1 cellular context compared by ENCODE assay signal in genomic region chr15:42920281-42921048, GRCh38.
TF ChIP-seq lines count a peak whose summit lies in the region.

Gene TTBK2, minus strand, starts transcription at chr15:42920778. Its CDS starts 42,161 bp downstream, at chr15:42878617.

TF ChIP-seq in HepG2, 621 proteins besides CTCF, POLR2A, EP300 and RAD21 (continued from another document and continues in another):
- TF ChIP-seq SETDB1 (CRISPR knock-in tag; IDR thresholded peaks at IDR 0.05; ENCODE audit: borderline replicate concordance) (no peak), ZBTB46 (CRISPR knock-in tag; IDR thresholded peaks at IDR 0.05; ENCODE audit: borderline replicate concordance) (no peak), ZSCAN12 (CRISPR knock-in tag; IDR thresholded peaks at IDR 0.05) (no peak), SRSF9 (IDR thresholded peaks at IDR 0.05; ENCODE audit: borderline replicate concordance, insufficient read depth, low read depth, low read length, poor library complexity, severe bottlenecking) (no peak), ZNF713 (CRISPR knock-in tag; IDR thresholded peaks at IDR 0.05) (no peak), DDIT3 (CRISPR knock-in tag; IDR thresholded peaks at IDR 0.05) (no peak), SIX4 (CRISPR knock-in tag; IDR thresholded peaks at IDR 0.05) (peak; percentile 84), ZC3H4 (CRISPR knock-in tag; IDR thresholded peaks at IDR 0.05; ENCODE audit: borderline replicate concordance) (no peak), IRX3 (CRISPR knock-in tag; IDR thresholded peaks at IDR 0.05; ENCODE audit: borderline replicate concordance, low read depth) (no peak), ISL2 (CRISPR knock-in tag; IDR thresholded peaks at IDR 0.05) (no peak; the same call in 1 of the 2 replicates), PAF1 (CRISPR knock-in tag; IDR thresholded peaks at IDR 0.05) (no peak), ZNF775 (CRISPR knock-in tag; IDR thresholded peaks at IDR 0.05; ENCODE audit: borderline replicate concordance) (no peak), ZNF563 (CRISPR knock-in tag; IDR thresholded peaks at IDR 0.05) (0 out of 2 replicates have a peak, but pooled peaks have one; percentile 73), TCF12 (IDR thresholded peaks at IDR 0.05) (no peak), TCF12 (CRISPR knock-in tag; IDR thresholded peaks at IDR 0.05) (no peak), FOSL2 (CRISPR knock-in tag; IDR thresholded peaks at IDR 0.05) (no peak), FLYWCH1 (CRISPR knock-in tag; IDR thresholded peaks at IDR 0.05) (no peak), ZBTB25 (CRISPR knock-in tag; IDR thresholded peaks at IDR 0.05) (peak; percentile 99), TBX2 (CRISPR knock-in tag; IDR thresholded peaks at IDR 0.05; ENCODE audit: borderline replicate concordance) (no peak), HDAC2 (CRISPR knock-in tag; IDR thresholded peaks at IDR 0.05) (peak; percentile 64; the same call in 1 of the 2 replicates), ZSCAN22 (CRISPR knock-in tag; IDR thresholded peaks at IDR 0.05) (no peak), GZF1 (CRISPR knock-in tag; IDR thresholded peaks at IDR 0.05) (no peak), NFKBIZ (CRISPR knock-in tag; IDR thresholded peaks at IDR 0.05) (no peak), HMG20A (CRISPR knock-in tag; IDR thresholded peaks at IDR 0.05; ENCODE audit: borderline replicate concordance) (no peak), HOXA7 (CRISPR knock-in tag; IDR thresholded peaks at IDR 0.05) (no peak), ZNF646 (CRISPR knock-in tag; IDR thresholded peaks at IDR 0.05) (no peak), PLRG1 (conservative IDR thresholded peaks at IDR 0.05) (no peak), E2F2 (CRISPR knock-in tag; IDR thresholded peaks at IDR 0.05; ENCODE audit: borderline replicate concordance) (no peak), E2F5 (CRISPR knock-in tag; conservative IDR thresholded peaks at IDR 0.05) (no peak), RERE (CRISPR knock-in tag; IDR thresholded peaks at IDR 0.05; ENCODE audit: low read depth) (no peak), MATR3 (CRISPR knock-in tag; IDR thresholded peaks at IDR 0.05) (no peak), UBTF (CRISPR knock-in tag; IDR thresholded peaks at IDR 0.05) (no peak; the same call in none of the 2 replicates), KDM6A (CRISPR knock-in tag; IDR thresholded peaks at IDR 0.05; ENCODE audit: low read depth) (no peak), YEATS4 (CRISPR knock-in tag; IDR thresholded peaks at IDR 0.05; ENCODE audit: borderline replicate concordance) (peak; percentile 86), REL (CRISPR knock-in tag; conservative IDR thresholded peaks at IDR 0.05) (0 out of 2 replicates have a peak, but pooled peaks have one; percentile 28), ZNF879 (CRISPR knock-in tag; IDR thresholded peaks at IDR 0.05) (no peak), ZNF777 (CRISPR knock-in tag; IDR thresholded peaks at IDR 0.05) (peak; percentile 95), ZNF207 (IDR thresholded peaks at IDR 0.05; ENCODE audit: borderline replicate concordance) (no peak), MZF1 (CRISPR knock-in tag; IDR thresholded peaks at IDR 0.05; ENCODE audit: borderline replicate concordance) (no peak), HNF4G (IDR thresholded peaks at IDR 0.05; ENCODE audit: borderline replicate concordance, low read depth, low read length) (no peak), HNF4G (CRISPR knock-in tag; IDR thresholded peaks at IDR 0.05; ENCODE audit: borderline replicate concordance, low read depth) (no peak), HOMEZ (CRISPR knock-in tag; IDR thresholded peaks at IDR 0.05; ENCODE audit: low read depth) (peak; percentile 85; the same call in 1 of the 2 replicates)
